In genomic region chr2:173589604-173590277, GRCh38 we compare ENCODE assay signal across 11 cellular contexts.
A peak's percentile ranks its signal among the peaks of the same experiment; 100 is the strongest.
DNase-seq lines count a peak whose midpoint lies in the region; ATAC-seq and TF ChIP-seq lines count a peak whose summit lies in the region.
"Had no signal": no experiment of that assay in that cellular context is flagged by ENCODE, and none has a peak within 500 bp of the region (broad histone marks: within the 10 kb centered on the region; RNA-seq: fewer than 3 reads in every experiment).

No MANE protein-coding gene starts in this region.

- H3K4me3 ChIP-seq in trophoblast cell (ENCODE audit: low read depth, low read length) (no peak overlapping the region), transverse colon (no peak overlapping the region)
- H3K4me3 ChIP-seq: testis had no signal

- H3K79me2 ChIP-seq in trophoblast cell (ENCODE audit: control insufficient read depth, insufficient read depth, low read length, poor library complexity): no peaks in the 10 kb centered on the region

- no peaks in the 10 kb centered on the region for H3K4me1 ChIP-seq in trophoblast cell (ENCODE audit: control insufficient read depth in 1 of 2, insufficient read depth in 2 of 2, low read length in 2 of 2)
- no peaks in the 10 kb centered on the region for H3K4me1 ChIP-seq in transverse colon
- H3K4me1 ChIP-seq: testis had no signal

- H3K18ac ChIP-seq in trophoblast cell (ENCODE audit: low read length): no peak overlapping the region

- H3K4me2 ChIP-seq in trophoblast cell (ENCODE audit: low read length): no peak overlapping the region

- H2BK12ac ChIP-seq in trophoblast cell (ENCODE audit: low read length): no peak overlapping the region

- no peak overlapping the region for H2BK120ac ChIP-seq in trophoblast cell (ENCODE audit: insufficient read depth, low read length, poor library complexity)

- intact Hi-C loops in transverse colon (cut with DNase I; ENCODE audit: low total_unique reads): no loop called here

- H3K27ac ChIP-seq in trophoblast cell (ENCODE audit: low read depth, low read length): no peak overlapping the region
- H3K27ac ChIP-seq in transverse colon: no peak overlapping the region
- H3K27ac ChIP-seq: testis had no signal

- ATAC-seq in HG03045 (IDR thresholded peaks at IDR 0.05; ENCODE audit: unreplicated experiment): no peak

- in situ Hi-C loops in transverse colon (cut with MboI; ENCODE audit: low pct_ligation_motif_present in 1 of 4, low pct_unique_long_range_greater_than_20kb in 1 of 4, low sequenced_read_pairs in 3 of 4): no loop called here

- H2BK5ac ChIP-seq in trophoblast cell (ENCODE audit: low read depth, low read length, poor library complexity): no peak overlapping the region

- no peaks in the 10 kb centered on the region for H3K79me1 ChIP-seq in trophoblast cell (ENCODE audit: low read length)

- WGBS in trophoblast cell (ENCODE audit: extremely low coverage, insufficient coverage, insufficient read length): no CpG with 5 or more reads among the region's 3 CpGs
- 57 to 87% methylated on average over 3 of the region's 3 CpGs for WGBS in transverse colon (ENCODE audit: low coverage in 1 of 2), 2 donors

- no peak overlapping the region for H2AFZ ChIP-seq in trophoblast cell (ENCODE audit: insufficient read depth, low read length, poor library complexity)

- no peak overlapping the region for H3K23ac ChIP-seq in trophoblast cell (ENCODE audit: low read length)

- H3K9ac ChIP-seq in trophoblast cell (ENCODE audit: low read length): no peak overlapping the region

- no peak for TF ChIP-seq EP300 in transverse colon (IDR thresholded peaks at IDR 0.05; ENCODE audit: low read depth)

- peaks cover 5% of the 10 kb centered on the region for H3K9me3 ChIP-seq in trophoblast cell (ENCODE audit: insufficient read depth, low read depth, low read length)
- peaks cover 0 to 8% of the 10 kb centered on the region in 2 donors for H3K9me3 ChIP-seq in transverse colon
- H3K9me3 ChIP-seq: testis had no signal

- H3K27me3 ChIP-seq in trophoblast cell (ENCODE audit: insufficient read depth, low read length) (no peaks in the 10 kb centered on the region), transverse colon (no peaks in the 10 kb centered on the region)
- H3K27me3 ChIP-seq: testis had no signal

- no peak overlapping the region for H4K8ac ChIP-seq in trophoblast cell (ENCODE audit: low read depth, low read length)

- DNase-seq in Daoy (ENCODE audit: low read depth) (peak; percentile 19), NCI-H345 (lab: John Stamatoyannopoulos, UW) (peak; percentile 77), dedifferentiated amniotic fluid mesenchymal stem cell (ENCODE audit: extremely low spot score) (peak; percentile 15), trophoblast cell (peak; percentile 46 to 71), transverse colon (no peak), epidermal melanocyte (ENCODE audit: insufficient read length, low spot score) (no peak)
- no peak for DNase-seq in activated naive CD4-positive, alpha-beta T cell (lab: John Stamatoyannopoulos, UW)
- DNase-seq: activated effector memory CD4-positive, alpha-beta T cell treated with anti-CD3 and anti-CD28 coated beads, Interleukin-2, amount 50 U/mL, for 16 hours; stimulated activated CD4-positive, alpha-beta T cell treated with anti-CD3 and anti-CD28 coated beads, Interleukin-4, amount 100 ng/mL, for 1 hour; testis had no signal

- H3K14ac ChIP-seq in trophoblast cell (ENCODE audit: low read length): no peak overlapping the region

- H4K12ac ChIP-seq in trophoblast cell (ENCODE audit: low read depth, low read length): no peak overlapping the region

- no peak overlapping the region for H4K91ac ChIP-seq in trophoblast cell (ENCODE audit: low read depth, low read length)

- H3K36me3 ChIP-seq in trophoblast cell (ENCODE audit: control insufficient read depth in 1 of 2, insufficient read depth in 2 of 2, low read length in 2 of 2) (peaks cover 0 to 1% of the 10 kb centered on the region in 2 experiments), transverse colon (no peaks in the 10 kb centered on the region)

- H3K4ac ChIP-seq in trophoblast cell (ENCODE audit: low read depth, low read length): no peak overlapping the region

- no peak overlapping the region for H2AK5ac ChIP-seq in trophoblast cell (ENCODE audit: low read length)

- no peak for TF ChIP-seq CTCF in transverse colon (IDR thresholded peaks at IDR 0.05)

- no peak for TF ChIP-seq POLR2A in transverse colon (IDR thresholded peaks at IDR 0.05)

Comparison
In these comparisons a context has a peak if more than half of its experiments do, and no peak if none do; other contexts are left out.
1. DNase-seq: peak in Daoy (single experiment), NCI-H345 (single experiment), dedifferentiated amniotic fluid mesenchymal stem cell (single experiment) and trophoblast cell (2 of 2); none in transverse colon (single experiment), epidermal melanocyte (single experiment) and activated naive CD4-positive, alpha-beta T cell (0 of 4).